ENCODE assay signal across 1 cellular context in the genomic region with DNA sequence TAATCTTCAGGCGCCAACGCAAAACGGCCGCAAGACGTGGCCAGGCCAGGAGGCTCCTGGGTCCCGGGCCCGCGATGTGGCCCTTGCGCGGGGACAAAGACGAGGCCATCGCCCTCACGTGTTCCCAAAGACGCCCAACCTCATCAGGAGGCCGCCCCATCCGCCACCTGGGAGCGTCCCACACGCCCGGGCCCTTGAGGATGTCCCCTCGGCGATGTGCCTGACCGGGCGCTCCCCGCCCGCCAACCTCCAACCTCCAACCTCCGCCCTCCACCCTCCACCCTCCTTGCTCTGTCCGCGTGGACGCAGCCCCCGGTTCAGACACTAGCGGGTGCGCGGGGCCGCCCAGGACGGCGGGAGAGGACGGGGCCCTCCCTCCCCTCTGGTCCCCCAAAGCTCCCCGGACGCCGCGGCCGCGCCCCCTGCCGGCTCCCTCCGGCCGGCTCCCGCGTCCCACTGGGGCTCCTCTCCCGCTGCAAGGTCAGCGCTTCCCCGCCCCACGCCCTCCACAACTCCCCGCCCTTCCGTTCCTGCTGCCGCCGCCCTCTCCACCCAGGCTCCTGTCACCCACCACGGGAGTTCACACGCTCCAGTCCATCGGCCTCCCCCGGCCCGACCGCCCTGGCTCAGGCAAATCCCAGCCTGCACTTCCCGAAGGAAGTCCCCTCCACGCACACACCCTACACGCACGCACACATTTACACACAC.
A peak's percentile ranks its signal among the peaks of the same experiment; 100 is the strongest.
TF ChIP-seq lines count a peak whose summit lies in the region.

No MANE protein-coding gene starts in this region.

TF ChIP-seq in WTC11, 78 proteins besides CTCF, POLR2A, EP300 and RAD21 (continued from another document):
- TF ChIP-seq, protein P1, sequence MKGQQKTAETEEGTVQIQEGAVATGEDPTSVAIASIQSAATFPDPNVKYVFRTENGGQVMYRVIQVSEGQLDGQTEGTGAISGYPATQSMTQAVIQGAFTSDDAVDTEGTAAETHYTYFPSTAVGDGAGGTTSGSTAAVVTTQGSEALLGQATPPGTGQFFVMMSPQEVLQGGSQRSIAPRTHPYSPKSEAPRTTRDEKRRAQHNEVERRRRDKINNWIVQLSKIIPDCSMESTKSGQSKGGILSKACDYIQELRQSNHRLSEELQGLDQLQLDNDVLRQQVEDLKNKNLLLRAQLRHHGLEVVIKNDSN (CRISPR knock-in tag; IDR thresholded peaks at IDR 0.05): peak; percentile 35
- TF ChIP-seq TEAD1 (CRISPR knock-in tag; IDR thresholded peaks at IDR 0.05) (no peak), ETV6 (CRISPR knock-in tag; IDR thresholded peaks at IDR 0.05) (peak; percentile 50), ATF1 (CRISPR knock-in tag; IDR thresholded peaks at IDR 0.05) (0 out of 2 replicates have a peak, but pooled peaks have one; percentile 25), NR2C2 (CRISPR knock-in tag; IDR thresholded peaks at IDR 0.05) (0 out of 2 replicates have a peak, but pooled peaks have one; percentile 20), SMAD4 (CRISPR knock-in tag; IDR thresholded peaks at IDR 0.05) (no peak), FOXK1 (CRISPR knock-in tag; IDR thresholded peaks at IDR 0.05) (no peak), MYBL2 (CRISPR knock-in tag; IDR thresholded peaks at IDR 0.05) (peak; percentile 82; the same call in 1 of the 2 replicates), SP1 (CRISPR knock-in tag; conservative IDR thresholded peaks at IDR 0.05) (no peak; the same call in 1 of the 2 replicates)
- TF ChIP-seq, protein P2, sequence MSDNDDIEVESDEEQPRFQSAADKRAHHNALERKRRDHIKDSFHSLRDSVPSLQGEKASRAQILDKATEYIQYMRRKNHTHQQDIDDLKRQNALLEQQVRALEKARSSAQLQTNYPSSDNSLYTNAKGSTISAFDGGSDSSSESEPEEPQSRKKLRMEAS (CRISPR knock-in tag; IDR thresholded peaks at IDR 0.05): peak; percentile 77
- TF ChIP-seq, protein P3, sequence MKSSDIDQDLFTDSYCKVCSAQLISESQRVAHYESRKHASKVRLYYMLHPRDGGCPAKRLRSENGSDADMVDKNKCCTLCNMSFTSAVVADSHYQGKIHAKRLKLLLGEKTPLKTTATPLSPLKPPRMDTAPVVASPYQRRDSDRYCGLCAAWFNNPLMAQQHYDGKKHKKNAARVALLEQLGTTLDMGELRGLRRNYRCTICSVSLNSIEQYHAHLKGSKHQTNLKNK (CRISPR knock-in tag; IDR thresholded peaks at IDR 0.05): no peak
- TF ChIP-seq, protein P4, sequence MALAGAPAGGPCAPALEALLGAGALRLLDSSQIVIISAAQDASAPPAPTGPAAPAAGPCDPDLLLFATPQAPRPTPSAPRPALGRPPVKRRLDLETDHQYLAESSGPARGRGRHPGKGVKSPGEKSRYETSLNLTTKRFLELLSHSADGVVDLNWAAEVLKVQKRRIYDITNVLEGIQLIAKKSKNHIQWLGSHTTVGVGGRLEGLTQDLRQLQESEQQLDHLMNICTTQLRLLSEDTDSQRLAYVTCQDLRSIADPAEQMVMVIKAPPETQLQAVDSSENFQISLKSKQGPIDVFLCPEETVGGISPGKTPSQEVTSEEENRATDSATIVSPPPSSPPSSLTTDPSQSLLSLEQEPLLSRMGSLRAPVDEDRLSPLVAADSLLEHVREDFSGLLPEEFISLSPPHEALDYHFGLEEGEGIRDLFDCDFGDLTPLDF (CRISPR knock-in tag; IDR thresholded peaks at IDR 0.05): peak; percentile 59
- TF ChIP-seq, protein P5, sequence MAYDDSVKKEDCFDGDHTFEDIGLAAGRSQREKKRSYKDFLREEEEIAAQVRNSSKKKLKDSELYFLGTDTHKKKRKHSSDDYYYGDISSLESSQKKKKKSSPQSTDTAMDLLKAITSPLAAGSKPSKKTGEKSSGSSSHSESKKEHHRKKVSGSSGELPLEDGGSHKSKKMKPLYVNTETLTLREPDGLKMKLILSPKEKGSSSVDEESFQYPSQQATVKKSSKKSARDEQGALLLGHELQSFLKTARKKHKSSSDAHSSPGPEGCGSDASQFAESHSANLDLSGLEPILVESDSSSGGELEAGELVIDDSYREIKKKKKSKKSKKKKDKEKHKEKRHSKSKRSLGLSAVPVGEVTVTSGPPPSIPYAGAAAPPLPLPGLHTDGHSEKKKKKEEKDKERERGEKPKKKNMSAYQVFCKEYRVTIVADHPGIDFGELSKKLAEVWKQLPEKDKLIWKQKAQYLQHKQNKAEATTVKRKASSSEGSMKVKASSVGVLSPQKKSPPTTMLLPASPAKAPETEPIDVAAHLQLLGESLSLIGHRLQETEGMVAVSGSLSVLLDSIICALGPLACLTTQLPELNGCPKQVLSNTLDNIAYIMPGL (CRISPR knock-in tag; IDR thresholded peaks at IDR 0.05): peak; percentile 85; the same call in 1 of the 2 replicates
- TF ChIP-seq, protein P6, sequence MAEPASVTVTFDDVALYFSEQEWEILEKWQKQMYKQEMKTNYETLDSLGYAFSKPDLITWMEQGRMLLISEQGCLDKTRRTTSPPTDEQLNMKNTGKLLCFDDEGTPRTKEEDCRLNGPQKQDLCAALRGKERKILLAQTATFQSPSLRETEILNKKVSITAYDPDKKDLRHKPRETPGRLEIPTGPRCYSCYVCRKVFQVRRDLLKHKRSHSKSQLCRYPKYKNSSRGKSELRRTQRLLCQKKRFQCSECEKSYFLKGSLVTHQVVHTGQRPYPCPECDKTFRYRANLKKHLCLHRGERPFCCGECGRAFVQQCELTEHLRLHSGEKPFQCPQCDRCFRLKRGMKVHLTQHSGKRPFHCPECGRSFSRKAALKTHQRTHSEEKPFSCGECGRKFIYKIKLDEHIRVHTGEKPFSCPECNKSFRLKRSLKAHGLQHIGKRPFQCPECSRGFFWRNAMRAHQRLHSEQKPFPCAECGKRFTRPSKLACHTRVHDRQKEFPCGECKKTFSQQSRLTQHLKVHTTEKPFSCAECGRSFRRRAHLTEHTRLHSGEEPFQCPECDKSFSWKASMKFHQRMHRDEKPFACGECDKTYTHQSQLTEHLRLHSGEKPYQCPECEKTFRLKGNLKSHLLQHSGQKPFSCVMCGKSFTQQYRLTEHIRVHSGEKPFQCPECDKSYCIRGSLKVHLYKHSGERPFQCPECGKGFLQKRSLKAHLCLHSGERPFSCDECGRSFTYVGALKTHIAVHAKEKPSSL (CRISPR knock-in tag; conservative IDR thresholded peaks at IDR 0.05): no peak
- TF ChIP-seq, protein P7, sequence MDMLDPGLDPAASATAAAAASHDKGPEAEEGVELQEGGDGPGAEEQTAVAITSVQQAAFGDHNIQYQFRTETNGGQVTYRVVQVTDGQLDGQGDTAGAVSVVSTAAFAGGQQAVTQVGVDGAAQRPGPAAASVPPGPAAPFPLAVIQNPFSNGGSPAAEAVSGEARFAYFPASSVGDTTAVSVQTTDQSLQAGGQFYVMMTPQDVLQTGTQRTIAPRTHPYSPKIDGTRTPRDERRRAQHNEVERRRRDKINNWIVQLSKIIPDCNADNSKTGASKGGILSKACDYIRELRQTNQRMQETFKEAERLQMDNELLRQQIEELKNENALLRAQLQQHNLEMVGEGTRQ (CRISPR knock-in tag; IDR thresholded peaks at IDR 0.05): peak; percentile 43
- TF ChIP-seq, protein P8, sequence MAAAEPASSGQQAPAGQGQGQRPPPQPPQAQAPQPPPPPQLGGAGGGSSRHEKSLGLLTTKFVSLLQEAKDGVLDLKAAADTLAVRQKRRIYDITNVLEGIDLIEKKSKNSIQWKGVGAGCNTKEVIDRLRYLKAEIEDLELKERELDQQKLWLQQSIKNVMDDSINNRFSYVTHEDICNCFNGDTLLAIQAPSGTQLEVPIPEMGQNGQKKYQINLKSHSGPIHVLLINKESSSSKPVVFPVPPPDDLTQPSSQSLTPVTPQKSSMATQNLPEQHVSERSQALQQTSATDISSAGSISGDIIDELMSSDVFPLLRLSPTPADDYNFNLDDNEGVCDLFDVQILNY (CRISPR knock-in tag; IDR thresholded peaks at IDR 0.05): no peak
- TF ChIP-seq, protein P9, sequence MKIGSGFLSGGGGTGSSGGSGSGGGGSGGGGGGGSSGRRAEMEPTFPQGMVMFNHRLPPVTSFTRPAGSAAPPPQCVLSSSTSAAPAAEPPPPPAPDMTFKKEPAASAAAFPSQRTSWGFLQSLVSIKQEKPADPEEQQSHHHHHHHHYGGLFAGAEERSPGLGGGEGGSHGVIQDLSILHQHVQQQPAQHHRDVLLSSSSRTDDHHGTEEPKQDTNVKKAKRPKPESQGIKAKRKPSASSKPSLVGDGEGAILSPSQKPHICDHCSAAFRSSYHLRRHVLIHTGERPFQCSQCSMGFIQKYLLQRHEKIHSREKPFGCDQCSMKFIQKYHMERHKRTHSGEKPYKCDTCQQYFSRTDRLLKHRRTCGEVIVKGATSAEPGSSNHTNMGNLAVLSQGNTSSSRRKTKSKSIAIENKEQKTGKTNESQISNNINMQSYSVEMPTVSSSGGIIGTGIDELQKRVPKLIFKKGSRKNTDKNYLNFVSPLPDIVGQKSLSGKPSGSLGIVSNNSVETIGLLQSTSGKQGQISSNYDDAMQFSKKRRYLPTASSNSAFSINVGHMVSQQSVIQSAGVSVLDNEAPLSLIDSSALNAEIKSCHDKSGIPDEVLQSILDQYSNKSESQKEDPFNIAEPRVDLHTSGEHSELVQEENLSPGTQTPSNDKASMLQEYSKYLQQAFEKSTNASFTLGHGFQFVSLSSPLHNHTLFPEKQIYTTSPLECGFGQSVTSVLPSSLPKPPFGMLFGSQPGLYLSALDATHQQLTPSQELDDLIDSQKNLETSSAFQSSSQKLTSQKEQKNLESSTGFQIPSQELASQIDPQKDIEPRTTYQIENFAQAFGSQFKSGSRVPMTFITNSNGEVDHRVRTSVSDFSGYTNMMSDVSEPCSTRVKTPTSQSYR (CRISPR knock-in tag; IDR thresholded peaks at IDR 0.05): 0 out of 2 replicates have a peak, but pooled peaks have one; percentile 23
- TF ChIP-seq, protein P10, sequence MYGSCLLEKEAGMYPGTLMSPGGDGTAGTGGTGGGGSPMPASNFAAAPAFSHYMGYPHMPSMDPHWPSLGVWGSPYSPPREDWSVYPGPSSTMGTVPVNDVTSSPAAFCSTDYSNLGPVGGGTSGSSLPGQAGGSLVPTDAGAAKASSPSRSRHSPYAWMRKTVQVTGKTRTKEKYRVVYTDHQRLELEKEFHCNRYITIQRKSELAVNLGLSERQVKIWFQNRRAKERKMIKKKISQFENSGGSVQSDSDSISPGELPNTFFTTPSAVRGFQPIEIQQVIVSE (CRISPR knock-in tag; IDR thresholded peaks at IDR 0.05; ENCODE audit: borderline replicate concordance): no peak
